25 cellular contexts compared by ENCODE assay signal in the genomic region with DNA sequence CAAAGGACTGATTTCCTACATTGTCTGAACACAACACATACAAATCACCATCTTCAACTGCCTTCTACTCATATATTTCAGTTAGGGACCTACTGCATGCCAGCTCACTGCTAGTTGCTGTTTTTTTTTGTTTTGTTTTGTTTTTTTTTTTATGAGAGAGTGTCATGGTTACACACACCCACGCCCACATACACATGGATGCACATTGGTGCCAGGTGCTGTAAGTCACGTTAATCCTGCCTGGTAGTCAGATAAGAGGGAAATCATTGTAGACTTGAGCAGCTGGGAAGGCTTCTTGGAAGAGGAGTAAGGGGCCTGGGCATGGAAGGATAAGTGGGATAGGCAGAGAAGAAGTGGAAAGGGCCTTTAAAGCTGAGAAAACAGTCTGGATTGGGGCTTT.
A peak's percentile ranks its signal among the peaks of the same experiment; 100 is the strongest.
DNase-seq lines count a peak whose midpoint lies in the region; ATAC-seq and TF ChIP-seq lines count a peak whose summit lies in the region.
"Had no signal": no experiment of that assay in that cellular context is flagged by ENCODE, and none has a peak within 500 bp of the region (broad histone marks: within the 10 kb centered on the region; RNA-seq: fewer than 3 reads in every experiment).

No MANE protein-coding gene starts in this region.

- no peak overlapping the region for H3K4me3 ChIP-seq in breast epithelium
- H3K4me3 ChIP-seq in H7 (ENCODE audit: insufficient read depth, low read depth, low read length), result no peak overlapping the region
- H3K4me3 ChIP-seq: BLaER1, HAP-1, heart left ventricle, ovary, thoracic aorta had no signal

- DNase-seq in MCF 10A (ENCODE audit: unreplicated experiment) (no peak), breast epithelium (ENCODE audit: low spot score in 2 of 2) (no peak), NCI-H774 (lab: John Stamatoyannopoulos, UW) (peak; percentile 61), left colon (no peak), H7 (no peak), epidermal melanocyte (ENCODE audit: insufficient read length, low spot score) (no peak)
- DNase-seq: activated CD8-positive, alpha-beta T cell treated with anti-CD3 and anti-CD28 coated beads, Interleukin-2, amount 10 ng/mL, durations not matched to agents 7 days and 5 days; activated gamma-delta T cell; activated T-cell treated with anti-CD3 and anti-CD28 coated beads for 4 hours; Caco-2; heart left ventricle; left cardiac atrium; naive thymus-derived CD8-positive, alpha-beta T cell; NCI-H2029 treated with DMSO at 0.1 percent for 48 hours; NCI-H510A treated with DMSO at 0.1 percent for 48 hours; ovary; right cardiac atrium; stimulated activated CD4-positive, alpha-beta T cell treated with anti-CD3 and anti-CD28 coated beads, Interleukin-4, amount 100 ng/mL, for 1 hour; stimulated activated naive CD4-positive, alpha-beta T cell had no signal

- intact Hi-C loops in MCF 10A (cut with micrococcal nuclease), result no loop called here
- intact Hi-C loops in breast epithelium (cut with DNase I; ENCODE audit: low total_unique reads), result no loop called here
- intact Hi-C loops in left colon (cut with DNase I, micrococcal nuclease), result no loop called here

- TF ChIP-seq CTCF in MCF 10A (IDR thresholded peaks at IDR 0.05; ENCODE audit: unreplicated experiment), result no peak
- no peak for TF ChIP-seq CTCF in breast epithelium (IDR thresholded peaks at IDR 0.05)

- H3K27ac ChIP-seq in breast epithelium, result no peak overlapping the region
- H3K27ac ChIP-seq: BLaER1, heart left ventricle, ovary, thoracic aorta had no signal

- no peaks in the 10 kb centered on the region for H3K36me3 ChIP-seq in breast epithelium
- H3K36me3 ChIP-seq in H7 (replicated peaks; ENCODE audit: control insufficient read depth, insufficient read depth, low read length), result no peaks in the 10 kb centered on the region
- H3K36me3 ChIP-seq: BLaER1, HAP-1, heart left ventricle, ovary, thoracic aorta had no signal

- no peaks in the 10 kb centered on the region for H3K36me3 Mint-ChIP-seq in MCF 10A (ENCODE audit: insufficient read depth, unreplicated experiment)
- H3K36me3 Mint-ChIP-seq: mesothelial cell of epicardium; naive thymus-derived CD8-positive, alpha-beta T cell had no signal

- H3K9me3 Mint-ChIP-seq in MCF 10A (ENCODE audit: unreplicated experiment), result no peaks in the 10 kb centered on the region

- H3K4me1 Mint-ChIP-seq in MCF 10A (ENCODE audit: insufficient read depth, unreplicated experiment), result peaks cover 8% of the 10 kb centered on the region
- H3K4me1 Mint-ChIP-seq: mesothelial cell of epicardium; naive thymus-derived CD8-positive, alpha-beta T cell had no signal

- peaks cover 0 to 11% of the 10 kb centered on the region in 2 donors for H3K9me3 ChIP-seq in breast epithelium
- H3K9me3 ChIP-seq: HAP-1, heart left ventricle, ovary had no signal

- peak overlapping the region; percentile 77 for H3K27ac Mint-ChIP-seq in MCF 10A (ENCODE audit: low read depth, unreplicated experiment)
- H3K27ac Mint-ChIP-seq: activated CD8-positive, alpha-beta T cell treated with anti-CD3 and anti-CD28 coated beads, Interleukin-2, amount 10 ng/mL, durations not matched to agents 7 days and 5 days; mesothelial cell of epicardium; naive thymus-derived CD8-positive, alpha-beta T cell had no signal

- ATAC-seq in left colon (peak; percentile 70), GM21367 (IDR thresholded peaks at IDR 0.05; ENCODE audit: unreplicated experiment) (no peak), GM21576 (IDR thresholded peaks at IDR 0.05; ENCODE audit: unreplicated experiment) (no peak)
- ATAC-seq: activated CD8-positive, alpha-beta T cell treated with anti-CD3 and anti-CD28 coated beads, Interleukin-2, amount 10 ng/mL, durations not matched to agents 7 days and 5 days; heart left ventricle; naive thymus-derived CD8-positive, alpha-beta T cell; right cardiac atrium had no signal

- H3K27me3 ChIP-seq in breast epithelium, result no peaks in the 10 kb centered on the region
- H3K27me3 ChIP-seq in H7 (ENCODE audit: control insufficient read depth, insufficient read depth, low read length), result no peaks in the 10 kb centered on the region
- H3K27me3 ChIP-seq: BLaER1, heart left ventricle, ovary had no signal

- CTCF ChIA-PET in MCF 10A (lab: Yijun Ruan, JAX), result interaction anchor here (0.6 to 0.7 kb wide), 2 partner anchors 161 to 365 kb away, joined by 3 read pairs; no protein-coding TSS in a partner anchor

- no TSS peak for BruUV-seq in MCF 10A (replicated peaks; lab: Mats Ljungman, UMichigan)

- POLR2A ChIA-PET in MCF 10A (lab: Yijun Ruan, JAX), result interaction anchor here (0.6 kb wide), 1 partner anchor 421 kb away, joined by 3 read pairs; no protein-coding TSS in a partner anchor

- no peak for TF ChIP-seq POLR2A in breast epithelium (IDR thresholded peaks at IDR 0.05)

- H3K4me1 ChIP-seq in breast epithelium, result no peaks in the 10 kb centered on the region
- H3K4me1 ChIP-seq: BLaER1, Caco-2, HAP-1 had no signal

- H3K27me3 Mint-ChIP-seq in MCF 10A (ENCODE audit: insufficient read depth, unreplicated experiment), result peaks cover 21% of the 10 kb centered on the region
- H3K27me3 Mint-ChIP-seq: naive thymus-derived CD8-positive, alpha-beta T cell had no signal

- H3K4me3 Mint-ChIP-seq in MCF 10A (ENCODE audit: unreplicated experiment), result no peak overlapping the region
- H3K4me3 Mint-ChIP-seq: activated CD8-positive, alpha-beta T cell treated with anti-CD3 and anti-CD28 coated beads, Interleukin-2, amount 10 ng/mL, durations not matched to agents 7 days and 5 days; mesothelial cell of epicardium; naive thymus-derived CD8-positive, alpha-beta T cell had no signal
